20 cellular contexts compared by ENCODE assay signal in the genomic region with DNA sequence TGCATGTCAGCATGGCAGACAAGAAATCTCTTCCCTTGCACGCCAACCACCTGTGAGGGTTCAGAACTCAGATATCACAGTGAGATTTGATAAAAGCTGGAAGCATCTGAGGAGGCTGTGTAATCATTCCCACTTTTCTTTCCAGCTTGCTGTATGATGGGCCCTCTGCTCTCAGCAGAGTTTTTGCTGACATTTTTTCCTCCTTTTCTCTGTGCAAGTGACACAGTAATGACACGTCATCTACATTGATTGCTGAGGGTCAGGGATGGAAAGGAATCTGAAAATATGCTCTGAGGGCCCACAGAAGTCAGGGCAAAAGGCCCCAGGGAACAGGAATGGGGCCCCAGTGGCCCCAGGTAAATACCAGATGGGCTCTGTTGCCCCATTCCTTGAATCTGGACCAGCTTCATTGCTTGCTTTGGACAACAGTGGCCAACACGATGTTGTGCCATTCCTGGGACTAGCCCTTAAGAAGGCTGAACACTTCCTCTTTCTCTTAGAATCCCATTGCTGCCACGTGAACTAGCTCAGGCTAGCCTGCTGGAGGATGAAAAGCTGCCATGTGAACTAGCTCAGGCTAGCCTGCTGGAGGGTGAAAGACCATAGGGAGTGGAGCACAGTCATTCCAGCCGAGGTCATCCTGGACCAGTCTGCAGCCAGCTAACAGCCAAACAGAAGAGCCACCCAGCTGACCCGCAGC.
"Had no signal": no experiment of that assay in that cellular context is flagged by ENCODE, and none has a peak within 500 bp of the region (broad histone marks: within the 10 kb centered on the region; RNA-seq: fewer than 3 reads in every experiment).

No MANE protein-coding gene starts in this region.

- DNase-seq: activated naive CD4-positive, alpha-beta T cell; activated T-cell treated with anti-CD3 and anti-CD28 coated beads for 4 hours; activated T-cell treated with anti-CD3 and anti-CD28 coated beads, Interleukin-2, amount 50 U/mL, for 72 hours; cerebellar nuclear complex; colonic mucosa; effector CD8-positive, alpha-beta T cell; esophagus squamous epithelium; islet precursor cell; left ventricle myocardium inferior; mucosa of descending colon; retina; sigmoid colon; small intestine; stimulated activated CD4-positive, alpha-beta T cell treated with anti-CD3 and anti-CD28 coated beads, Interleukin-1b, Interleukin-23, amount 100 ng/mL, for 48 hours; stimulated activated CD4-positive, alpha-beta T cell treated with anti-CD3 and anti-CD28 coated beads, Interleukin-4, amount 100 ng/mL, for 4 hours; stimulated activated CD8-positive, alpha-beta memory T cell treated with anti-CD3 and anti-CD28 coated beads, Interleukin-4, amount 100 ng/mL, for 48 hours; stimulated activated naive CD8-positive, alpha-beta T cell treated with anti-CD3 and anti-CD28 coated beads, Interleukin-15, amount 100 ng/mL, for 72 hours; T-helper 17 cell; T1000; uterus had no signal
